ENCODE assay signal across 8 cellular contexts in genomic region chr1:155044812-155045690, GRCh38. TPM values are rescaled to one million over a fixed set of nuclear protein-coding genes. Genes with fewer than 3 reads are reported as not detected.
A peak's percentile ranks its signal among the peaks of the same experiment; 100 is the strongest.
DNase-seq lines count a peak whose midpoint lies in the region; ATAC-seq and TF ChIP-seq lines count a peak whose summit lies in the region.

No MANE protein-coding gene starts in this region.

- WGBS in endodermal cell (ENCODE audit: insufficient coverage in 1 of 2, insufficient read length in 1 of 2), 2 experiments, result 50 to 62% methylated on average over 6 to 7 of the region's 7 CpGs
- 51% methylated on average over 7 of the region's 7 CpGs for WGBS in mesenchymal stem cell

- H3K9me3 ChIP-seq in BLaER1, result no peaks in the 10 kb centered on the region
- no peaks in the 10 kb centered on the region for H3K9me3 ChIP-seq in endodermal cell (ENCODE audit: control insufficient read depth, low read length)
- no peaks in the 10 kb centered on the region for H3K9me3 ChIP-seq in mesenchymal stem cell (ENCODE audit: control insufficient read depth, low read length)

- H3K27ac ChIP-seq in BLaER1, result no peak overlapping the region
- no peak overlapping the region for H3K27ac ChIP-seq in endodermal cell (ENCODE audit: low read depth, low read length)
- H3K27ac ChIP-seq in mesenchymal stem cell (ENCODE audit: low read length, poor library complexity, severe bottlenecking), result no peak overlapping the region

- no peak overlapping the region for H2BK5ac ChIP-seq in mesenchymal stem cell (ENCODE audit: low read depth, low read length, poor library complexity, severe bottlenecking)

- DNase-seq in GOT3 (lab: John Stamatoyannopoulos, UW) (peak; percentile 29), NCI-H748 (lab: John Stamatoyannopoulos, UW; ENCODE audit: unreplicated experiment) (peak; percentile 61), endodermal cell (peak; percentile 93), mesenchymal stem cell (peak; percentile 86), stromal cell of bone marrow (ENCODE audit: low read depth) (peak; percentile 67)
- peak; percentile 73 for DNase-seq in activated CD4-positive, alpha-beta memory T cell treated with anti-CD3 and anti-CD28 coated beads, Interleukin-2, amount 10 ng/mL, durations not matched to agents 7 days and 5 days

- H3K9me3 Mint-ChIP-seq in activated CD4-positive, alpha-beta memory T cell treated with anti-CD3 and anti-CD28 coated beads, Interleukin-2, amount 10 ng/mL, durations not matched to agents 7 days and 5 days, result no peaks in the 10 kb centered on the region
- H3K9me3 Mint-ChIP-seq in endodermal cell, result no peaks in the 10 kb centered on the region

- H2BK120ac ChIP-seq in mesenchymal stem cell (ENCODE audit: low read depth, low read length), result no peak overlapping the region

- no peak overlapping the region for H3K4me3 Mint-ChIP-seq in activated CD4-positive, alpha-beta memory T cell treated with anti-CD3 and anti-CD28 coated beads, Interleukin-2, amount 10 ng/mL, durations not matched to agents 7 days and 5 days
- H3K4me3 Mint-ChIP-seq in endodermal cell, result no peak overlapping the region

- peak; percentile 87 for TF ChIP-seq CTCF in endodermal cell (conservative IDR thresholded peaks at IDR 0.05)

- H3K23ac ChIP-seq in mesenchymal stem cell (ENCODE audit: low read length in 2 of 2), result no peak overlapping the region

- no peaks in the 10 kb centered on the region for H3K79me1 ChIP-seq in mesenchymal stem cell (replicated peaks; ENCODE audit: low read length, poor library complexity, severe bottlenecking)

- H3K9ac ChIP-seq in BLaER1 (no peak overlapping the region), endodermal cell (ENCODE audit: extremely low read depth, low read length, poor library complexity, severe bottlenecking) (no peak overlapping the region), mesenchymal stem cell (ENCODE audit: low read length) (peak overlapping the region; percentile 26)

- no peak overlapping the region for H4K91ac ChIP-seq in mesenchymal stem cell (ENCODE audit: low read length)

- H3K36me3 Mint-ChIP-seq in activated CD4-positive, alpha-beta memory T cell treated with anti-CD3 and anti-CD28 coated beads, Interleukin-2, amount 10 ng/mL, durations not matched to agents 7 days and 5 days (ENCODE audit: low read depth), result no peaks in the 10 kb centered on the region
- H3K36me3 Mint-ChIP-seq in endodermal cell (ENCODE audit: low read depth), result no peaks in the 10 kb centered on the region

- peak overlapping the region; percentile 45 for H4K8ac ChIP-seq in mesenchymal stem cell (ENCODE audit: low read length)

- H2BK12ac ChIP-seq in mesenchymal stem cell (ENCODE audit: low read length in 2 of 2), result peak overlapping the region in 1 of 2 experiments; percentile 59

- peak overlapping the region in 1 of 2 experiments; percentile 24 for H3K4ac ChIP-seq in mesenchymal stem cell (ENCODE audit: low read depth in 1 of 2, low read length in 2 of 2)

- CTCF ChIA-PET in activated CD4-positive, alpha-beta memory T cell treated with anti-CD3 and anti-CD28 coated beads, Interleukin-2, amount 10 ng/mL, durations not matched to agents 7 days and 5 days (lab: Charles Lee), result interaction anchor here (1.0 to 12.9 kb wide), 13 partner anchors 13 to 101 kb away, joined by 3 to 107 read pairs (median 5); partner anchors contain the start of genes EFNA4, PYGO2 and SHC1

- H2AK5ac ChIP-seq in mesenchymal stem cell (ENCODE audit: low read length, severe bottlenecking), result no peak overlapping the region

- H4K20me1 ChIP-seq in BLaER1, result no peaks in the 10 kb centered on the region

- H3K18ac ChIP-seq in mesenchymal stem cell (ENCODE audit: low read depth in 1 of 2, low read length in 2 of 2), result peak overlapping the region in 1 of 2 experiments; percentile 34

- peaks cover 3% of the 10 kb centered on the region for H3K27me3 Mint-ChIP-seq in activated CD4-positive, alpha-beta memory T cell treated with anti-CD3 and anti-CD28 coated beads, Interleukin-2, amount 10 ng/mL, durations not matched to agents 7 days and 5 days
- peaks cover 15% of the 10 kb centered on the region for H3K27me3 Mint-ChIP-seq in endodermal cell (ENCODE audit: insufficient read depth)

- POLR2A ChIA-PET in activated CD4-positive, alpha-beta memory T cell treated with anti-CD3 and anti-CD28 coated beads, Interleukin-2, amount 10 ng/mL, durations not matched to agents 7 days and 5 days (lab: Charles Lee), result interaction anchor here (1.1 to 2.4 kb wide), 3 partner anchors 13 to 40 kb away, joined by 4 to 7 read pairs (median 5); no protein-coding TSS in a partner anchor

- H3K36me3 ChIP-seq in BLaER1 (no peaks in the 10 kb centered on the region), endodermal cell (ENCODE audit: control insufficient read depth, insufficient read depth, low read length) (no peaks in the 10 kb centered on the region), mesenchymal stem cell (ENCODE audit: control insufficient read depth in 1 of 2, insufficient read depth in 2 of 2, low read depth in 1 of 2, low read length in 2 of 2) (no peaks in the 10 kb centered on the region)

- H3K4me1 ChIP-seq in BLaER1, result peaks cover 58% of the 10 kb centered on the region
- H3K4me1 ChIP-seq in endodermal cell (ENCODE audit: control insufficient read depth, insufficient read depth, low read length), result no peaks in the 10 kb centered on the region
- peaks cover 18% of the 10 kb centered on the region for H3K4me1 ChIP-seq in mesenchymal stem cell (ENCODE audit: control insufficient read depth, insufficient read depth, low read depth, low read length)

- H3K14ac ChIP-seq in mesenchymal stem cell (ENCODE audit: low read length in 2 of 2), result peak overlapping the region in 1 of 2 experiments; percentile 73

- peak overlapping the region; percentile 46 for H2AFZ ChIP-seq in mesenchymal stem cell (ENCODE audit: low read depth, low read length)

- H3K4me1 Mint-ChIP-seq in activated CD4-positive, alpha-beta memory T cell treated with anti-CD3 and anti-CD28 coated beads, Interleukin-2, amount 10 ng/mL, durations not matched to agents 7 days and 5 days, result peaks cover 17% of the 10 kb centered on the region
- peaks cover 11% of the 10 kb centered on the region for H3K4me1 Mint-ChIP-seq in endodermal cell

- H3K4me3 ChIP-seq in BLaER1 (no peak overlapping the region), endodermal cell (ENCODE audit: low read length) (no peak overlapping the region), mesenchymal stem cell (ENCODE audit: insufficient read depth in 1 of 2, low read depth in 1 of 2, low read length in 2 of 2) (no peak overlapping the region)

- H3K4me2 ChIP-seq in BLaER1, result peak overlapping the region; percentile 32
- no peak overlapping the region for H3K4me2 ChIP-seq in mesenchymal stem cell (ENCODE audit: low read length, poor library complexity, severe bottlenecking)

- no peak for ATAC-seq in GM19035 (IDR thresholded peaks at IDR 0.05; ENCODE audit: unreplicated experiment)

- no peaks in the 10 kb centered on the region for H3K27me3 ChIP-seq in BLaER1
- no peaks in the 10 kb centered on the region for H3K27me3 ChIP-seq in endodermal cell (ENCODE audit: control insufficient read depth, insufficient read depth, low read length, poor library complexity, severe bottlenecking)
- H3K27me3 ChIP-seq in mesenchymal stem cell (ENCODE audit: control insufficient read depth in 1 of 2, insufficient read depth in 1 of 2, low read length in 2 of 2), result peaks cover 0 to 10% of the 10 kb centered on the region in 2 experiments

- no peak overlapping the region for H2BK15ac ChIP-seq in mesenchymal stem cell (ENCODE audit: low read depth, poor library complexity, severe bottlenecking)

- H3K27ac Mint-ChIP-seq in activated CD4-positive, alpha-beta memory T cell treated with anti-CD3 and anti-CD28 coated beads, Interleukin-2, amount 10 ng/mL, durations not matched to agents 7 days and 5 days, result no peak overlapping the region
- peak overlapping the region; percentile 81 for H3K27ac Mint-ChIP-seq in endodermal cell

RNA-seq across cellular contexts. Expression of gene ADAM15, which starts 6.1 kb away (rescaled TPM):
- 10 to 100 TPM; 73.9 to 76.4 TPM for total RNA-seq in activated CD4-positive, alpha-beta memory T cell treated with anti-CD3 and anti-CD28 coated beads, Interleukin-2, amount 10 ng/mL, durations not matched to agents 7 days and 5 days
- 10 to 100 TPM; 13.4 to 16.5 TPM for total RNA-seq in endodermal cell
- 26.5 TPM for polyA plus RNA-seq in endodermal cell (2013, experiment 1 of 2)
- polyA plus RNA-seq in endodermal cell (2013, experiment 2 of 2), result 27.3 TPM
- polyA plus RNA-seq in mesenchymal stem cell (2013, experiment 1 of 2), result 32.8 TPM
- polyA plus RNA-seq in mesenchymal stem cell (2013, experiment 2 of 2), result 32.9 TPM

RNA-seq across cellular contexts. Expression of gene DCST1, which starts 11.4 kb away (rescaled TPM):
- total RNA-seq in activated CD4-positive, alpha-beta memory T cell treated with anti-CD3 and anti-CD28 coated beads, Interleukin-2, amount 10 ng/mL, durations not matched to agents 7 days and 5 days, result not detected
- total RNA-seq in endodermal cell, result not detected
- not detected for polyA plus RNA-seq in endodermal cell (2013, experiment 1 of 2)
- not detected for polyA plus RNA-seq in endodermal cell (2013, experiment 2 of 2)
- polyA plus RNA-seq in mesenchymal stem cell (2013, experiment 1 of 2), result not detected
- polyA plus RNA-seq in mesenchymal stem cell (2013, experiment 2 of 2), result not detected

RNA-seq across cellular contexts. Expression of gene DCST2, which starts 11.5 kb away (rescaled TPM):
- under 1 TPM; 0.18 to 0.40 TPM for total RNA-seq in activated CD4-positive, alpha-beta memory T cell treated with anti-CD3 and anti-CD28 coated beads, Interleukin-2, amount 10 ng/mL, durations not matched to agents 7 days and 5 days
- 1 to 10 TPM in 1 of 2 donors, under 1 TPM in 1; 0.44 to 2.0 TPM for total RNA-seq in endodermal cell
- polyA plus RNA-seq in endodermal cell (2013, experiment 1 of 2), result 4.1 TPM
- 3.4 TPM for polyA plus RNA-seq in endodermal cell (2013, experiment 2 of 2)
- 0.07 TPM for polyA plus RNA-seq in mesenchymal stem cell (2013, experiment 1 of 2)
- 0.08 TPM for polyA plus RNA-seq in mesenchymal stem cell (2013, experiment 2 of 2)

RNA-seq across cellular contexts. Expression of gene EFNA4, which starts 18.5 kb away (rescaled TPM):
- 1 to 10 TPM; 6.6 to 8.5 TPM for total RNA-seq in activated CD4-positive, alpha-beta memory T cell treated with anti-CD3 and anti-CD28 coated beads, Interleukin-2, amount 10 ng/mL, durations not matched to agents 7 days and 5 days
- 10 to 100 TPM; 15.9 to 17.9 TPM for total RNA-seq in endodermal cell
- 30.7 TPM for polyA plus RNA-seq in endodermal cell (2013, experiment 1 of 2)
- 29.6 TPM for polyA plus RNA-seq in endodermal cell (2013, experiment 2 of 2)
- polyA plus RNA-seq in mesenchymal stem cell (2013, experiment 1 of 2), result 14.2 TPM
- polyA plus RNA-seq in mesenchymal stem cell (2013, experiment 2 of 2), result 14.3 TPM

RNA-seq across cellular contexts. Expression of gene EFNA3, which starts 33.6 kb away (rescaled TPM):
- 1 to 10 TPM; 3.9 to 4.9 TPM for total RNA-seq in activated CD4-positive, alpha-beta memory T cell treated with anti-CD3 and anti-CD28 coated beads, Interleukin-2, amount 10 ng/mL, durations not matched to agents 7 days and 5 days
- total RNA-seq in endodermal cell, result 1 to 10 TPM; 3.1 to 6.0 TPM
- polyA plus RNA-seq in endodermal cell (2013, experiment 1 of 2), result 19.9 TPM
- 19.0 TPM for polyA plus RNA-seq in endodermal cell (2013, experiment 2 of 2)
- polyA plus RNA-seq in mesenchymal stem cell (2013, experiment 1 of 2), result 0.95 TPM
- polyA plus RNA-seq in mesenchymal stem cell (2013, experiment 2 of 2), result 1.3 TPM

Comparison
In these comparisons a context has a peak if more than half of its experiments do, and no peak if none do; other contexts are left out.
1. DNase-seq: peak in every context shown above with its lines; median percentile 93 in endodermal cell; 86 in mesenchymal stem cell; 73 in activated CD4-positive, alpha-beta memory T cell treated with anti-CD3 and anti-CD28 coated beads, Interleukin-2, amount 10 ng/mL, durations not matched to agents 7 days and 5 days; 67 in stromal cell of bone marrow; 61 in NCI-H748; 29 in GOT3.
2. RNA of gene ADAM15, which starts 6.1 kb away (total RNA-seq): 73.9 to 76.4 TPM in activated CD4-positive, alpha-beta memory T cell treated with anti-CD3 and anti-CD28 coated beads, Interleukin-2, amount 10 ng/mL, durations not matched to agents 7 days and 5 days; 13.4 to 16.5 TPM in endodermal cell; every median in the first group is over 4 times any median in the second.